ENCODE assay signal across 1 cellular context in the genomic region with DNA sequence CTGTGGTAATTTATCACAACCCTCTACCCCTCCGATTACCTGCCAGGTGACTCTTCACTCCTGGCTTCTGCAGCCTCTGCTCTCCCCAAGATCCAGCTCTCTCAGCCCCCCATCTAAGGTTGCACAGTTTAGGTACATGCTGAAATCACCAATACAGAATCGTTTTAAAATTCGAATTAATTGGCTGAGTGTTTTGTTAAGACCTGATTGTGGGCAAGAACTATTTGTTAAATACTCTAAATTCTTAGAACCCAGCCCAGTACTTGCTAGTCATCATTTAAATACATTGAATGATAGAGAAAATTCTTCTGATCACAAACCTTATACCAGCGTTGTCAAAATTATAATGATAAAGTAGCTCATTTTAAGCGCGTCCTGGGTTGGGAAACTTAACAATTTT.
TF ChIP-seq lines count a peak whose summit lies in the region.

No MANE protein-coding gene starts in this region.

TF ChIP-seq in IMR-90, 13 proteins besides CTCF, POLR2A, EP300 and RAD21:
- TF ChIP-seq BHLHE40 (IDR thresholded peaks at IDR 0.05; ENCODE audit: low read depth, low read length) (no peak), NFE2L2 (IDR thresholded peaks at IDR 0.05; ENCODE audit: low read depth, low read length) (no peak), MXI1 (IDR thresholded peaks at IDR 0.05; ENCODE audit: borderline replicate concordance, low read depth, low read length) (no peak), MAFK (IDR thresholded peaks at IDR 0.05; ENCODE audit: low read depth, low read length) (no peak), CEBPB (IDR thresholded peaks at IDR 0.05; ENCODE audit: low read depth, low read length) (no peak), SMC3 (IDR thresholded peaks at IDR 0.05; ENCODE audit: low read depth, low read length) (no peak)
